Comparison of ENCODE assay signal across 1 cellular context in genomic region chr10:80452688-80453391, GRCh38.
TF ChIP-seq lines count a peak whose summit lies in the region.

No MANE protein-coding gene starts in this region.

TF ChIP-seq in H1, 55 proteins besides CTCF, POLR2A, EP300 and RAD21:
- TF ChIP-seq SP4 (IDR thresholded peaks at IDR 0.05; ENCODE audit: low read length) (no peak), ZNF274 (IDR thresholded peaks at IDR 0.05; ENCODE audit: borderline replicate concordance, extremely low read depth, low read length) (no peak), NANOG (IDR thresholded peaks at IDR 0.05; ENCODE audit: insufficient read depth, low read depth, low read length, poor library complexity, severe bottlenecking) (no peak), CBX5 (IDR thresholded peaks at IDR 0.05; ENCODE audit: low read depth, low read length) (no peak), MAFK (IDR thresholded peaks at IDR 0.05; ENCODE audit: low read depth, low read length) (no peak), RNF2 (IDR thresholded peaks at IDR 0.05; ENCODE audit: borderline replicate concordance, low read depth, low read length, missing control alignments, poor library complexity, severe bottlenecking) (no peak), CHD7 (IDR thresholded peaks at IDR 0.05; ENCODE audit: insufficient replicate concordance, low read length) (no peak), CHD2 (IDR thresholded peaks at IDR 0.05; ENCODE audit: low read length) (no peak), RXRA (IDR thresholded peaks at IDR 0.05; ENCODE audit: insufficient read depth, low read depth, low read length) (no peak), GTF2F1 (IDR thresholded peaks at IDR 0.05; ENCODE audit: borderline replicate concordance, low read depth, low read length) (no peak), ASH2L (IDR thresholded peaks at IDR 0.05; ENCODE audit: low read length) (no peak), ATF2 (IDR thresholded peaks at IDR 0.05; ENCODE audit: low read length) (no peak)
